ENCODE assay signal across 14 cellular contexts in the genomic region with DNA sequence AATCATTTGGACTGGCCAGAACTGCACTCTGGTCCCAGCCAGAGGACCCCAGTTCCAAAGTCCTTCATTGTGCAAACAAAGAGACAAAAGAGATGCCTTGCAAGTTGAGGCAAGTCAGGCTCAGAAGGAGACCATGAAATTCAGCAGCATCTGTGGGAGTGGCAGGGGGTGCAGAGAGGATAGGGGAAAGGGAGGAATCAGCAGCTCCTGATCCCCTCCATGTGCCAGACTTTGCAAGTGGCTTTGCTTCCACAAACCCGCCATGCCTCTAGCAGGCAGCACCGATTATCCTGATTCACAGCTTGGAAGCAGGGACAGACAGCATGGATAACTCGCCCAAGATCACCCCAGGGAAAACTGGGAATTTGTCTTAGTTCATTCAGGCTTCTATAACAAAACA. TPM values are rescaled to one million over a fixed set of nuclear protein-coding genes. Genes with fewer than 3 reads are reported as not detected.
"Had no signal": no experiment of that assay in that cellular context is flagged by ENCODE, and none has a peak within 500 bp of the region (broad histone marks: within the 10 kb centered on the region; RNA-seq: fewer than 3 reads in every experiment).

No MANE protein-coding gene starts in this region.

- ATAC-seq: activated T-cell treated with anti-CD3 and anti-CD28 coated beads, Interleukin-2, amount 50 U/mL, for 4 hours; esophagus mucosa; lower lobe of right lung had no signal

- H3K36me3 Mint-ChIP-seq: activated CD4-positive, alpha-beta memory T cell treated with anti-CD3 and anti-CD28 coated beads for 36 hours; activated naive CD8-positive, alpha-beta T cell treated with anti-CD3 and anti-CD28 coated beads, Interleukin-2, amount 10 ng/mL, durations not matched to agents 7 days and 5 days; immature natural killer cell; naive B cell had no signal

- DNase-seq: activated CD4-positive, alpha-beta memory T cell treated with anti-CD3 and anti-CD28 coated beads for 36 hours; activated CD4-positive, alpha-beta T cell treated with anti-CD3 and anti-CD28 coated beads for 1 hour; activated gamma-delta T cell; activated naive CD8-positive, alpha-beta T cell treated with anti-CD3 and anti-CD28 coated beads, Interleukin-2, amount 10 ng/mL, durations not matched to agents 7 days and 5 days; activated T-cell treated with anti-CD3 and anti-CD28 coated beads, Interleukin-2, amount 50 U/mL, for 4 hours; aorta; immature natural killer cell; lower lobe of right lung; midbrain; naive B cell; posterior cingulate gyrus; small intestine; thyroid gland had no signal

- H3K27ac Mint-ChIP-seq: activated CD4-positive, alpha-beta memory T cell treated with anti-CD3 and anti-CD28 coated beads for 36 hours; activated naive CD8-positive, alpha-beta T cell treated with anti-CD3 and anti-CD28 coated beads, Interleukin-2, amount 10 ng/mL, durations not matched to agents 7 days and 5 days; immature natural killer cell had no signal

- H3K9me3 Mint-ChIP-seq: activated CD4-positive, alpha-beta memory T cell treated with anti-CD3 and anti-CD28 coated beads for 36 hours; activated naive CD8-positive, alpha-beta T cell treated with anti-CD3 and anti-CD28 coated beads, Interleukin-2, amount 10 ng/mL, durations not matched to agents 7 days and 5 days; activated T-cell treated with anti-CD3 and anti-CD28 coated beads, Interleukin-2, amount 50 U/mL, for 4 hours; immature natural killer cell had no signal

- H3K4me1 Mint-ChIP-seq: activated naive CD8-positive, alpha-beta T cell treated with anti-CD3 and anti-CD28 coated beads, Interleukin-2, amount 10 ng/mL, durations not matched to agents 7 days and 5 days; immature natural killer cell had no signal

- H3K4me3 Mint-ChIP-seq: activated CD4-positive, alpha-beta memory T cell treated with anti-CD3 and anti-CD28 coated beads for 36 hours; activated naive CD8-positive, alpha-beta T cell treated with anti-CD3 and anti-CD28 coated beads, Interleukin-2, amount 10 ng/mL, durations not matched to agents 7 days and 5 days; activated T-cell treated with anti-CD3 and anti-CD28 coated beads, Interleukin-2, amount 50 U/mL, for 4 hours; immature natural killer cell; naive B cell had no signal

RNA-seq across cellular contexts. Expression of gene CAPN9, which starts 2.1 kb away (rescaled TPM):
- total RNA-seq: activated CD4-positive, alpha-beta memory T cell treated with anti-CD3 and anti-CD28 coated beads for 36 hours; activated naive CD8-positive, alpha-beta T cell treated with anti-CD3 and anti-CD28 coated beads, Interleukin-2, amount 10 ng/mL, durations not matched to agents 7 days and 5 days; activated T-cell treated with anti-CD3 and anti-CD28 coated beads, Interleukin-2, amount 50 U/mL, for 4 hours; aorta; esophagus mucosa; thyroid gland had no signal
- polyA plus RNA-seq: immature natural killer cell had no signal

RNA-seq across cellular contexts. Expression of gene AGT, which starts 31.1 kb away (rescaled TPM):
- total RNA-seq: activated CD4-positive, alpha-beta memory T cell treated with anti-CD3 and anti-CD28 coated beads for 36 hours; activated naive CD8-positive, alpha-beta T cell treated with anti-CD3 and anti-CD28 coated beads, Interleukin-2, amount 10 ng/mL, durations not matched to agents 7 days and 5 days had no signal
- polyA plus RNA-seq: immature natural killer cell had no signal
